Comparison of ENCODE assay signal across 9 cellular contexts in genomic region chr12:1531654-1532366, GRCh38.
DNase-seq lines count a peak whose midpoint lies in the region; ATAC-seq and TF ChIP-seq lines count a peak whose summit lies in the region.
"Had no signal": no experiment of that assay in that cellular context is flagged by ENCODE, and none has a peak within 500 bp of the region (broad histone marks: within the 10 kb centered on the region; RNA-seq: fewer than 3 reads in every experiment).

No MANE protein-coding gene starts in this region.

- CTCF ChIA-PET in activated B cell treated with CpG ODN at 0.5 μM for 24 hours (lab: Charles Lee), result interaction anchor here (1.5 kb wide), 1 partner anchor 413 kb away, joined by 7 read pairs; no protein-coding TSS in a partner anchor

- no peak overlapping the region for H3K9ac ChIP-seq in iPS-15b (ENCODE audit: low read depth, low read length)

- H3K27me3 Mint-ChIP-seq in activated T-cell treated with anti-CD3 and anti-CD28 coated beads, Interleukin-2, amount 50 U/mL, for 24 hours, result peaks cover 75% of the 10 kb centered on the region
- H3K27me3 Mint-ChIP-seq in activated B cell treated with CpG ODN at 0.5 μM for 24 hours, result peaks cover 50% of the 10 kb centered on the region

- TF ChIP-seq EP300 in suprapubic skin (IDR thresholded peaks at IDR 0.05), result no peak

- ATAC-seq in activated B cell treated with CpG ODN at 0.5 μM for 24 hours (ENCODE audit: low read depth) (no peak), HG03432 (IDR thresholded peaks at IDR 0.05; ENCODE audit: unreplicated experiment) (no peak), HG03565 (IDR thresholded peaks at IDR 0.05; ENCODE audit: unreplicated experiment) (no peak)

- peak; percentile 39 for DNase-seq in activated T-cell treated with anti-CD3 and anti-CD28 coated beads, Interleukin-2, amount 50 U/mL, for 24 hours
- no peak for DNase-seq in activated T-cell treated with anti-CD3 and anti-CD28 coated beads for 4 hours
- DNase-seq in activated B cell treated with CpG ODN at 0.5 μM for 24 hours, result no peak
- DNase-seq in suprapubic skin (ENCODE audit: low spot score in 2 of 2), result no peak
- DNase-seq in SKM-1 (lab: John Stamatoyannopoulos, UW; ENCODE audit: unreplicated experiment), result no peak

- peak overlapping the region; percentile 57 for H3K4me3 Mint-ChIP-seq in activated T-cell treated with anti-CD3 and anti-CD28 coated beads, Interleukin-2, amount 50 U/mL, for 24 hours
- peak overlapping the region; percentile 76 for H3K4me3 Mint-ChIP-seq in activated B cell treated with CpG ODN at 0.5 μM for 24 hours

- no peaks in the 10 kb centered on the region for H3K36me3 Mint-ChIP-seq in activated T-cell treated with anti-CD3 and anti-CD28 coated beads, Interleukin-2, amount 50 U/mL, for 24 hours (ENCODE audit: low read depth)
- no peaks in the 10 kb centered on the region for H3K36me3 Mint-ChIP-seq in activated B cell treated with CpG ODN at 0.5 μM for 24 hours (ENCODE audit: low read depth)

- TF ChIP-seq CTCF in activated B cell treated with CpG ODN at 0.5 μM for 24 hours (IDR thresholded peaks at IDR 0.05) (no peak), suprapubic skin (IDR thresholded peaks at IDR 0.05) (no peak)

- H3K27me3 ChIP-seq in iPS-15b (ENCODE audit: control insufficient read depth, insufficient read depth, low read length) (peaks cover 62% of the 10 kb centered on the region), suprapubic skin (peaks cover 35% of the 10 kb centered on the region)

- POLR2A ChIA-PET in activated B cell treated with CpG ODN at 0.5 μM for 24 hours (lab: Charles Lee), result interaction anchor here (0.6 kb wide), 1 partner anchor 23 kb away, joined by 5 read pairs; no protein-coding TSS in a partner anchor

- no peak overlapping the region for H3K27ac Mint-ChIP-seq in activated T-cell treated with anti-CD3 and anti-CD28 coated beads, Interleukin-2, amount 50 U/mL, for 24 hours
- H3K27ac Mint-ChIP-seq in activated B cell treated with CpG ODN at 0.5 μM for 24 hours, result peak overlapping the region; percentile 36

- peaks cover 37% of the 10 kb centered on the region for H3K4me1 Mint-ChIP-seq in activated T-cell treated with anti-CD3 and anti-CD28 coated beads, Interleukin-2, amount 50 U/mL, for 24 hours (ENCODE audit: low read depth)
- H3K4me1 Mint-ChIP-seq in activated B cell treated with CpG ODN at 0.5 μM for 24 hours, result peaks cover 30% of the 10 kb centered on the region

- H3K36me3 ChIP-seq in iPS-15b (ENCODE audit: control insufficient read depth, insufficient read depth, low read length), result no peaks in the 10 kb centered on the region
- no peaks in the 10 kb centered on the region for H3K36me3 ChIP-seq in suprapubic skin

- intact Hi-C loops in activated B cell treated with CpG ODN at 0.5 μM for 24 hours (cut with micrococcal nuclease), result no loop called here

- H3K4me1 ChIP-seq in iPS-15b (ENCODE audit: control insufficient read depth, insufficient read depth, low read length), result peaks cover 4% of the 10 kb centered on the region
- H3K4me1 ChIP-seq in suprapubic skin, result peaks cover 36% of the 10 kb centered on the region

- no peak for TF ChIP-seq POLR2A in suprapubic skin (IDR thresholded peaks at IDR 0.05)

- no peaks in the 10 kb centered on the region for H3K9me3 ChIP-seq in iPS-15b (ENCODE audit: control insufficient read depth, insufficient read depth, low read length)
- no peaks in the 10 kb centered on the region for H3K9me3 ChIP-seq in suprapubic skin

- H3K4me3 ChIP-seq in iPS-15b (ENCODE audit: low read depth, low read length) (peak overlapping the region; percentile 54), suprapubic skin (peak overlapping the region; percentile 74)

- no peak overlapping the region for H3K27ac ChIP-seq in suprapubic skin
- H3K27ac ChIP-seq: HL-60 had no signal

- H3K9me3 Mint-ChIP-seq in activated T-cell treated with anti-CD3 and anti-CD28 coated beads, Interleukin-2, amount 50 U/mL, for 24 hours, result no peaks in the 10 kb centered on the region
- no peaks in the 10 kb centered on the region for H3K9me3 Mint-ChIP-seq in activated B cell treated with CpG ODN at 0.5 μM for 24 hours

- 44% methylated on average over 20 of the region's 26 CpGs for WGBS in suprapubic skin
